In the genomic region with DNA sequence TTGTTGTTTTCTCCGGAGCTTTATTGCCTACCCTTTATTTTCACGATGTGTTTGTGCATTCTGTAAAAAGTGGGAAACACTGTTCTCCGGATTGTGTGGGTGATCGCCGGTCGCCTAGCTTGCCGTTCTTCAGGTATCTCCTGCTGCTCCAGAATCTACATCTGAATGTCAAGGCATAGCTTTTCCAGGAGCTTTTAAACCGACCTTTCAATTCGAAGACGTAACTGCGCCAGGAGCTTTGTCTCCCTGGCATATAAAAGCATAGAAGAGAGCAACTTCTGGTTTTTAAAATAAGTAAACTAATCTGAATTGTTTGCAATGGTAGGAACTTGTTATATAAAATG, we compare ENCODE assay signal across 9 cellular contexts.
DNase-seq lines count a peak whose midpoint lies in the region; ATAC-seq and TF ChIP-seq lines count a peak whose summit lies in the region.
"Had no signal": no experiment of that assay in that cellular context is flagged by ENCODE, and none has a peak within 500 bp of the region (broad histone marks: within the 10 kb centered on the region; RNA-seq: fewer than 3 reads in every experiment).

No MANE protein-coding gene starts in this region.

- ATAC-seq in upper lobe of right lung = no peak
- no peak for ATAC-seq in HG03521 (IDR thresholded peaks at IDR 0.05; ENCODE audit: unreplicated experiment)

- H3K27ac ChIP-seq in dorsolateral prefrontal cortex (peak overlapping the region in 55 of 59 donors; percentile 17 to 90 (median 81)), mucosa of rectum (ENCODE audit: low read depth in 2 of 2, low read length in 2 of 2) (peak overlapping the region; percentile 83 to 85), upper lobe of right lung (peak overlapping the region; percentile 78)

- H3K4me3 Mint-ChIP-seq in activated naive CD4-positive, alpha-beta T cell treated with anti-CD3 and anti-CD28 coated beads for 36 hours = peak overlapping the region; percentile 86

- CTCF ChIA-PET in activated naive CD4-positive, alpha-beta T cell treated with anti-CD3 and anti-CD28 coated beads for 36 hours (lab: Charles Lee) = interaction anchor here (1.1 to 2.5 kb wide), 4 partner anchors 10 to 31 kb away, joined by 3 to 10 read pairs (median 6); a partner anchor contains a TSS

- H3K9me3 Mint-ChIP-seq in activated naive CD4-positive, alpha-beta T cell treated with anti-CD3 and anti-CD28 coated beads for 36 hours = no peaks in the 10 kb centered on the region

- H3K36me3 ChIP-seq in mucosa of rectum (ENCODE audit: control insufficient read depth in 2 of 2, insufficient read depth in 2 of 2, low read length in 2 of 2) (no peaks in the 10 kb centered on the region), upper lobe of right lung (no peaks in the 10 kb centered on the region)

- DNase-seq in activated naive CD4-positive, alpha-beta T cell treated with anti-CD3 and anti-CD28 coated beads for 36 hours = no peak
- DNase-seq in activated naive CD4-positive, alpha-beta T cell treated with Interleukin-2 at 50 U/mL for 16 hours = no peak
- DNase-seq in dorsolateral prefrontal cortex (no peak), upper lobe of right lung (no peak), inferior parietal cortex (ENCODE audit: extremely low spot score) (no peak), HPDE6-E6E7 (ENCODE audit: extremely low spot score) (no peak)
- DNase-seq: DMS79 treated with DMSO at 0.1 percent for 48 hours had no signal

- H3K4me1 Mint-ChIP-seq in activated naive CD4-positive, alpha-beta T cell treated with anti-CD3 and anti-CD28 coated beads for 36 hours (ENCODE audit: low read depth) = peaks cover 29% of the 10 kb centered on the region

- intact Hi-C loops in activated naive CD4-positive, alpha-beta T cell treated with anti-CD3 and anti-CD28 coated beads for 36 hours (cut with micrococcal nuclease) = loop anchor here (1.0 kb wide), 2 partner anchors 21 to 33 kb away; a partner anchor contains a TSS
- intact Hi-C loops in dorsolateral prefrontal cortex (cut with DNase I) (loop anchor here (10.0 kb wide), 1 partner anchor 412 kb away; a partner anchor contains a TSS), upper lobe of right lung (cut with DNase I) (no loop called here)

- H3K9ac ChIP-seq in mucosa of rectum (ENCODE audit: low read depth in 1 of 2, low read length in 2 of 2) = peak overlapping the region in 1 of 2 donors; percentile 50

- H3K9me3 ChIP-seq in mucosa of rectum (ENCODE audit: control insufficient read depth in 2 of 2, low read length in 2 of 2) (no peaks in the 10 kb centered on the region), upper lobe of right lung (no peaks in the 10 kb centered on the region)

- no peaks in the 10 kb centered on the region for H3K27me3 Mint-ChIP-seq in activated naive CD4-positive, alpha-beta T cell treated with anti-CD3 and anti-CD28 coated beads for 36 hours (ENCODE audit: low read depth)

- H3K4me3 ChIP-seq in dorsolateral prefrontal cortex (peak overlapping the region; percentile 34 to 81 (median 64)), mucosa of rectum (ENCODE audit: low read length in 2 of 2) (peak overlapping the region; percentile 77 to 85), upper lobe of right lung (peak overlapping the region; percentile 63)

- peak overlapping the region; percentile 89 for H3K27ac Mint-ChIP-seq in activated naive CD4-positive, alpha-beta T cell treated with anti-CD3 and anti-CD28 coated beads for 36 hours

- H3K4me1 ChIP-seq in mucosa of rectum (ENCODE audit: control insufficient read depth in 2 of 2, insufficient read depth in 2 of 2, low read length in 2 of 2) (peaks cover 8 to 9% of the 10 kb centered on the region in 2 donors), upper lobe of right lung (peaks cover 7% of the 10 kb centered on the region)

- TF ChIP-seq CTCF in dorsolateral prefrontal cortex (IDR thresholded peaks at IDR 0.05 in 54 of 56, conservative IDR thresholded peaks at IDR 0.05 in 2 of 56; ENCODE audit: low read depth in 1 of 56, partially characterized antibody in 56 of 56) = no peak
- TF ChIP-seq CTCF in upper lobe of right lung (IDR thresholded peaks at IDR 0.05) = no peak

- H3K27me3 ChIP-seq in dorsolateral prefrontal cortex = peaks cover 0 to 3% (median 0%) of the 10 kb centered on the region in 45 donors
- H3K27me3 ChIP-seq in mucosa of rectum (ENCODE audit: control insufficient read depth in 2 of 2, insufficient read depth in 2 of 2, low read length in 2 of 2) = no peaks in the 10 kb centered on the region
- no peaks in the 10 kb centered on the region for H3K27me3 ChIP-seq in upper lobe of right lung

- H3K36me3 Mint-ChIP-seq in activated naive CD4-positive, alpha-beta T cell treated with anti-CD3 and anti-CD28 coated beads for 36 hours (ENCODE audit: low read depth) = no peaks in the 10 kb centered on the region
